In genomic region chr15:77454265-77454664, GRCh38 we compare ENCODE assay signal across 14 cellular contexts.
"Had no signal": no experiment of that assay in that cellular context is flagged by ENCODE, and none has a peak within 500 bp of the region (broad histone marks: within the 10 kb centered on the region; RNA-seq: fewer than 3 reads in every experiment).

No MANE protein-coding gene starts in this region.

- H3K36me3 ChIP-seq: thyroid gland had no signal

- H3K27ac ChIP-seq: thyroid gland, WERI-Rb-1 had no signal

- H3K27me3 ChIP-seq: gastroesophageal sphincter, thyroid gland had no signal

- H3K9me3 ChIP-seq: gastroesophageal sphincter, thyroid gland had no signal

- H3K4me3 ChIP-seq: gastroesophageal sphincter, thyroid gland had no signal

- DNase-seq: activated CD4-positive, alpha-beta T cell treated with anti-CD3 and anti-CD28 coated beads, Interleukin-2, amount 50 U/mL, for 48 hours; activated naive CD4-positive, alpha-beta T cell treated with anti-CD3 and anti-CD28 coated beads, Interleukin-2, amount 10 ng/mL, durations not matched to agents 7 days and 5 days; activated T-cell treated with anti-CD3 and anti-CD28 coated beads, Interleukin-2, amount 50 U/mL, for 1 hour; effector memory CD4-positive, alpha-beta T cell; kidney glomerular epithelial cell; mesendoderm; nephron progenitor cell; occipital lobe; stimulated activated CD4-positive, alpha-beta T cell treated with anti-CD3 and anti-CD28 coated beads, Interleukin-1b, Interleukin-23, amount 100 ng/mL, for 48 hours; WERI-Rb-1 had no signal

- ATAC-seq: sciatic nerve, SK-N-SH treated with all-trans-retinoic acid at 6 μM for 48 hours had no signal
